Comparison of ENCODE assay signal across 35 cellular contexts in the genomic region with DNA sequence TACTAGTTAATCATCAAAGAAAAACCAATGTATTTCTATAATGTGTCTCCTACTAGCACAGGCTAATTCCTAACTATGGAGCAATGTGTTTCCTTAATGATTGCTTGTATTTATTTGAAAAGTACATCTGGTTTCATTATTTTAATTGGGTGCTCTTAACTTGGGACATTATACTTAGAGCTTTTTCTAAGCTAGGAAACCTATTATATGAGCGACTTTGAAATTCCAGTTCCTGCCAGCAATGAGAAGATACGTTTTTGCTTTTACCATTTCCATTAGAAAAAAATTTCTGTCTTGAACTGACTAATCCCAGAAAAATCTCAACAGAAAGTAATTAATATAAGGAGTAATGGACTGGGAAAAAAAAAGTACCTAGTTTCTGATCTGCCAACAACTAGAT.
"Had no signal": no experiment of that assay in that cellular context is flagged by ENCODE, and none has a peak within 500 bp of the region (broad histone marks: within the 10 kb centered on the region; RNA-seq: fewer than 3 reads in every experiment).

No MANE protein-coding gene starts in this region.

- ATAC-seq: activated CD8-positive, alpha-beta memory T cell treated with anti-CD3 and anti-CD28 coated beads, Interleukin-2, amount 10 ng/mL, durations not matched to agents 7 days and 5 days; activated T-cell treated with anti-CD3 and anti-CD28 coated beads, Interleukin-2, amount 50 U/mL, for 72 hours; activated T-helper 17 cell treated with anti-CD3 and anti-CD28 coated beads, Interleukin-2, amount 50 U/mL, for 72 hours; body of pancreas had no signal

- DNase-seq: activated B cell treated with CpG ODN at 0.5 μM for 24 hours; activated CD4-positive, alpha-beta memory T cell treated with anti-CD3 and anti-CD28 coated beads, Interleukin-2, amount 10 ng/mL, durations not matched to agents 7 days and 5 days; activated CD4-positive, alpha-beta T cell treated with anti-CD3 and anti-CD28 coated beads for 48 hours; activated CD4-positive, CD25-positive, alpha-beta regulatory T cell treated with anti-CD3 and anti-CD28 coated beads, Interleukin-2, amount 50 U/mL, for 72 hours; activated CD8-positive, alpha-beta memory T cell treated with anti-CD3 and anti-CD28 coated beads for 24 hours; activated CD8-positive, alpha-beta memory T cell treated with anti-CD3 and anti-CD28 coated beads, Interleukin-2, amount 10 ng/mL, durations not matched to agents 7 days and 5 days; activated CD8-positive, alpha-beta memory T cell treated with anti-CD3 and anti-CD28 coated beads, Interleukin-2, amount 50 U/mL, for 48 hours; activated effector memory CD4-positive, alpha-beta T cell treated with anti-CD3 and anti-CD28 coated beads, Interleukin-2, amount 50 U/mL, for 16 hours; activated naive CD4-positive, alpha-beta T cell; activated naive CD4-positive, alpha-beta T cell treated with anti-CD3 and anti-CD28 coated beads, Interleukin-2, amount 50 U/mL, for 16 hours; activated T-cell treated with anti-CD3 and anti-CD28 coated beads, Interleukin-2, amount 50 U/mL, for 1 hour; activated T-cell treated with anti-CD3 and anti-CD28 coated beads, Interleukin-2, amount 50 U/mL, for 72 hours; adrenal gland; body of pancreas; Kasumi-1; KG1; MG63; MV-4-11; NCI-H1092; NCI-H1436 treated with DMSO at 0.1 percent for 48 hours; NCI-H1694 treated with DMSO at 0.1 percent for 48 hours; NCI-H2029; NCI-H345; NCI-H510A; NCI-H526; NCI-H748 treated with DMSO at 0.1 percent for 48 hours; NK-92 treated with Interleukin-12 subunit alpha and Interleukin-12 subunit beta, amount 100 ng/mL, for 24 hours; PC-9; Right ventricle myocardium superior; SW 1271; T-helper 1 cell; T-helper 2 cell; T-helper 9 cell had no signal

- H3K4me3 ChIP-seq: adrenal gland, body of pancreas, breast epithelium, MG63, PC-9 had no signal
